8 cellular contexts compared by ENCODE assay signal in genomic region chr9:131642496-131643083, GRCh38.
A peak's percentile ranks its signal among the peaks of the same experiment; 100 is the strongest.
DNase-seq lines count a peak whose midpoint lies in the region; ATAC-seq and FAIRE-seq lines count a peak whose summit lies in the region.
"Had no signal": no experiment of that assay in that cellular context is flagged by ENCODE, and none has a peak within 500 bp of the region (broad histone marks: within the 10 kb centered on the region; RNA-seq: fewer than 3 reads in every experiment).

No MANE protein-coding gene starts in this region.

- peak overlapping the region; percentile 39 for H3K4me3 Mint-ChIP-seq in activated naive CD8-positive, alpha-beta T cell treated with anti-CD3 and anti-CD28 coated beads, Interleukin-2, amount 50 U/mL, for 24 hours

- peaks cover 30% of the 10 kb centered on the region for H3K36me3 Mint-ChIP-seq in activated naive CD8-positive, alpha-beta T cell treated with anti-CD3 and anti-CD28 coated beads, Interleukin-2, amount 50 U/mL, for 24 hours (ENCODE audit: low read depth)

- peak overlapping the region; percentile 85 for H3K27ac Mint-ChIP-seq in activated naive CD8-positive, alpha-beta T cell treated with anti-CD3 and anti-CD28 coated beads, Interleukin-2, amount 50 U/mL, for 24 hours

- H3K27me3 Mint-ChIP-seq in activated naive CD8-positive, alpha-beta T cell treated with anti-CD3 and anti-CD28 coated beads, Interleukin-2, amount 50 U/mL, for 24 hours, result no peaks in the 10 kb centered on the region

- peak; percentile 95 for FAIRE-seq in GM19239 (lab: Jason Lieb, UNC)

- H3K4me1 Mint-ChIP-seq in activated naive CD8-positive, alpha-beta T cell treated with anti-CD3 and anti-CD28 coated beads, Interleukin-2, amount 50 U/mL, for 24 hours, result peaks cover 55% of the 10 kb centered on the region

- intact Hi-C loops in head of caudate nucleus (cut with DNase I), result no loop called here

- H3K9me3 Mint-ChIP-seq in activated naive CD8-positive, alpha-beta T cell treated with anti-CD3 and anti-CD28 coated beads, Interleukin-2, amount 50 U/mL, for 24 hours, result no peaks in the 10 kb centered on the region

- ATAC-seq in HG03095 (IDR thresholded peaks at IDR 0.05; ENCODE audit: unreplicated experiment), result peak; percentile 77
- ATAC-seq in activated naive CD8-positive, alpha-beta T cell treated with anti-CD3 and anti-CD28 coated beads, Interleukin-2, amount 50 U/mL, for 24 hours, result peak; percentile 89

- DNase-seq in GM19239 (ENCODE audit: insufficient read length, low spot score), result no peak
- DNase-seq in activated naive CD8-positive, alpha-beta T cell treated with anti-CD3 and anti-CD28 coated beads, Interleukin-2, amount 50 U/mL, for 24 hours, result peak; percentile 51
- peak; percentile 30 to 40 for DNase-seq in stimulated activated CD8-positive, alpha-beta memory T cell treated with anti-CD3 and anti-CD28 coated beads, Interleukin-2, amount 100 ng/mL, for 48 hours (ENCODE audit: low read depth in 2 of 2)
- no peak for DNase-seq in NCI-H748 treated with DMSO at 0.1 percent for 48 hours (lab: John Stamatoyannopoulos, UW)
- DNase-seq in amygdala (lab: John Stamatoyannopoulos, UW), result no peak
- DNase-seq in head of caudate nucleus, result no peak
- DNase-seq: heart left ventricle had no signal

Comparison
In these comparisons a context has a peak if more than half of its experiments do, and no peak if none do; other contexts are left out.
1. DNase-seq: peak in activated naive CD8-positive, alpha-beta T cell treated with anti-CD3 and anti-CD28 coated beads, Interleukin-2, amount 50 U/mL, for 24 hours (single experiment) and stimulated activated CD8-positive, alpha-beta memory T cell treated with anti-CD3 and anti-CD28 coated beads, Interleukin-2, amount 100 ng/mL, for 48 hours (2 of 2); none in GM19239 (single experiment), NCI-H748 treated with DMSO at 0.1 percent for 48 hours (single experiment), amygdala (0 of 56) and head of caudate nucleus (0 of 42).